Comparison of ENCODE assay signal across 34 cellular contexts in the genomic region with DNA sequence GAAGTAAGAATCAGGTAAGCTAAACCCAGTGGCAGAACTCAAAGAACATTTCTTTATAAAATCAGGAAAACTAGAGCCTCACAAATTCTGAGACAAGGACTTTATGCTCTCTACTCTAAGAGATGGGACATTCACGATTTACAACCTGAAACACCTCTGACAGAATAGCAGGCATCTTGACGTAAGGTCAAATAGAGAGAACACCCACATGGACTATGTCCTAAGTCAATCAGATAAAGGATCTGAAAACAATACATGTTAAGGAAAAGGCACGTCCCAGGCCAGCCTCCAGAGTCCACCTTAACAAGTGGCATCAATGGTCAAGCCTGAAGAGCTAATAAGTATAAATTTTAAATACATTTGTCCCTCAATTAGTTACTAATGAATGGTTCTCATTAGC. TPM values are rescaled to one million over a fixed set of nuclear protein-coding genes. Genes with fewer than 3 reads are reported as not detected.
"Had no signal": no experiment of that assay in that cellular context is flagged by ENCODE, and none has a peak within 500 bp of the region (broad histone marks: within the 10 kb centered on the region; RNA-seq: fewer than 3 reads in every experiment).

No MANE protein-coding gene starts in this region.

- H3K27ac Mint-ChIP-seq: activated CD4-positive, alpha-beta memory T cell treated with anti-CD3 and anti-CD28 coated beads, Interleukin-2, amount 10 ng/mL, durations not matched to agents 7 days and 5 days; activated CD4-positive, alpha-beta T cell treated with anti-CD3 and anti-CD28 coated beads, Interleukin-2, amount 10 ng/mL, durations not matched to agents 24 days and 14 days; activated CD8-positive, alpha-beta memory T cell treated with anti-CD3 and anti-CD28 coated beads, Interleukin-2, amount 10 ng/mL, durations not matched to agents 7 days and 5 days; activated naive CD4-positive, alpha-beta T cell treated with anti-CD3 and anti-CD28 coated beads for 36 hours had no signal

- ATAC-seq: activated CD4-positive, CD25-positive, alpha-beta regulatory T cell treated with anti-CD3 and anti-CD28 coated beads, Interleukin-2, amount 50 U/mL, for 24 hours; activated CD8-positive, alpha-beta memory T cell treated with anti-CD3 and anti-CD28 coated beads, Interleukin-2, amount 10 ng/mL, durations not matched to agents 7 days and 5 days; heart right ventricle; left lung; upper lobe of right lung had no signal

- H3K9me3 ChIP-seq: breast epithelium, esophagus squamous epithelium, heart right ventricle, left lung, right atrium auricular region, suprapubic skin, tibial artery, upper lobe of right lung had no signal

- H3K4me3 ChIP-seq: breast epithelium, esophagus squamous epithelium, heart right ventricle, left lung, lung, right atrium auricular region, suprapubic skin, tibial artery, upper lobe of right lung had no signal

- H3K9me3 Mint-ChIP-seq: activated CD4-positive, alpha-beta memory T cell treated with anti-CD3 and anti-CD28 coated beads, Interleukin-2, amount 10 ng/mL, durations not matched to agents 7 days and 5 days; activated CD4-positive, alpha-beta T cell treated with anti-CD3 and anti-CD28 coated beads, Interleukin-2, amount 10 ng/mL, durations not matched to agents 24 days and 14 days; activated naive CD4-positive, alpha-beta T cell treated with anti-CD3 and anti-CD28 coated beads for 36 hours; naive B cell; neural crest cell had no signal

- H3K27me3 ChIP-seq: breast epithelium, esophagus squamous epithelium, heart right ventricle, left lung, right atrium auricular region, suprapubic skin, tibial artery, upper lobe of right lung had no signal

- H3K4me3 Mint-ChIP-seq: activated CD4-positive, alpha-beta memory T cell treated with anti-CD3 and anti-CD28 coated beads, Interleukin-2, amount 10 ng/mL, durations not matched to agents 7 days and 5 days; activated CD4-positive, alpha-beta T cell treated with anti-CD3 and anti-CD28 coated beads, Interleukin-2, amount 10 ng/mL, durations not matched to agents 24 days and 14 days; activated CD8-positive, alpha-beta memory T cell treated with anti-CD3 and anti-CD28 coated beads, Interleukin-2, amount 10 ng/mL, durations not matched to agents 7 days and 5 days; activated naive CD4-positive, alpha-beta T cell treated with anti-CD3 and anti-CD28 coated beads for 36 hours; naive B cell; neural crest cell had no signal

- H3K4me1 ChIP-seq: breast epithelium, esophagus squamous epithelium, suprapubic skin had no signal

- DNase-seq: activated CD4-positive, alpha-beta memory T cell treated with anti-CD3 and anti-CD28 coated beads, Interleukin-2, amount 10 ng/mL, durations not matched to agents 7 days and 5 days; activated CD4-positive, alpha-beta T cell treated with anti-CD3 and anti-CD28 coated beads, Interleukin-2, amount 10 ng/mL, durations not matched to agents 24 days and 14 days; activated CD8-positive, alpha-beta memory T cell treated with anti-CD3 and anti-CD28 coated beads, Interleukin-2, amount 10 ng/mL, durations not matched to agents 7 days and 5 days; activated effector memory CD4-positive, alpha-beta T cell treated with anti-CD3 and anti-CD28 coated beads, Interleukin-2, amount 50 U/mL, for 16 hours; activated naive CD4-positive, alpha-beta T cell treated with anti-CD3 and anti-CD28 coated beads for 36 hours; central memory CD4-positive, alpha-beta T cell; effector CD8-positive, alpha-beta T cell; esophagus squamous epithelium; foreskin melanocyte; heart right ventricle; kidney glomerular epithelial cell; left lung; naive B cell; nucleus accumbens; stimulated activated CD4-positive, alpha-beta T cell treated with anti-CD3 and anti-CD28 coated beads, Interleukin-15, amount 100 ng/mL, for 24 hours; stimulated activated CD4-positive, alpha-beta T cell treated with anti-CD3 and anti-CD28 coated beads, Interleukin-2, amount 100 ng/mL, for 24 hours; stimulated activated naive CD4-positive, alpha-beta T cell; T-helper 1 cell; T-helper 9 cell; tibial artery; upper lobe of right lung had no signal

- H3K9ac ChIP-seq: parathyroid adenoma had no signal

- H3K27me3 Mint-ChIP-seq: activated CD4-positive, alpha-beta memory T cell treated with anti-CD3 and anti-CD28 coated beads, Interleukin-2, amount 10 ng/mL, durations not matched to agents 7 days and 5 days; activated CD4-positive, alpha-beta T cell treated with anti-CD3 and anti-CD28 coated beads, Interleukin-2, amount 10 ng/mL, durations not matched to agents 24 days and 14 days; activated CD8-positive, alpha-beta memory T cell treated with anti-CD3 and anti-CD28 coated beads, Interleukin-2, amount 10 ng/mL, durations not matched to agents 7 days and 5 days; naive B cell had no signal

- FAIRE-seq: endometrium, TTC549 had no signal

- H3K36me3 ChIP-seq: breast epithelium, right atrium auricular region had no signal

- H3K27ac ChIP-seq: breast epithelium, epithelial cell of prostate, esophagus squamous epithelium, left lung, parathyroid adenoma, right atrium auricular region, suprapubic skin, tibial artery, upper lobe of right lung, VCaP had no signal

RNA-seq across cellular contexts. Expression of a gene that starts 39.9 kb away (rescaled TPM):
- total RNA-seq: activated naive CD4-positive, alpha-beta T cell treated with anti-CD3 and anti-CD28 coated beads for 36 hours; glomerular endothelial cell; mesenteric fat pad; neural crest cell; right atrium auricular region had no signal
